In genomic region chr6:33623895-33624381, GRCh38 we compare ENCODE assay signal across 12 cellular contexts. TPM values are rescaled to one million over a fixed set of nuclear protein-coding genes. Genes with fewer than 3 reads are reported as not detected.
DNase-seq lines count a peak whose midpoint lies in the region; ATAC-seq, FAIRE-seq and TF ChIP-seq lines count a peak whose summit lies in the region.
"Had no signal": no experiment of that assay in that cellular context is flagged by ENCODE, and none has a peak within 500 bp of the region (broad histone marks: within the 10 kb centered on the region; RNA-seq: fewer than 3 reads in every experiment).

No MANE protein-coding gene starts in this region.

- H3K9me3 ChIP-seq in HepG2 (ENCODE audit: low read length) (no peaks in the 10 kb centered on the region), right lobe of liver (no peaks in the 10 kb centered on the region)
- H3K9me3 ChIP-seq: heart right ventricle had no signal

- H3K4me2 ChIP-seq in HepG2 (ENCODE audit: low read depth, low read length), result no peak overlapping the region

- 83% methylated on average over 6 of the region's 6 CpGs for WGBS in HepG2 (ENCODE audit: low lambda C conversion rate)
- 76% methylated on average over 6 of the region's 6 CpGs for WGBS in right lobe of liver (ENCODE audit: insufficient coverage, low coverage, low lambda C conversion rate, missing lambda C conversion rate)

- ATAC-seq in HepG2 (no peak), right lobe of liver (no peak), activated B cell treated with CpG ODN at 0.5 μM for 24 hours (ENCODE audit: low read depth) (no peak), GM21723 (IDR thresholded peaks at IDR 0.05; ENCODE audit: unreplicated experiment) (no peak), GM19463 (IDR thresholded peaks at IDR 0.05; ENCODE audit: unreplicated experiment) (no peak), HG03039 (IDR thresholded peaks at IDR 0.05; ENCODE audit: unreplicated experiment) (no peak), GM21526 (IDR thresholded peaks at IDR 0.05; ENCODE audit: low FRiP score, unreplicated experiment) (no peak)
- ATAC-seq: heart right ventricle had no signal

- no TSS peak for BruUV-seq in HepG2 (replicated peaks; lab: Mats Ljungman, UMichigan)

- DNase-seq in HepG2 (ENCODE audit: low spot score) (no peak), right lobe of liver (no peak), activated B cell treated with CpG ODN at 0.5 μM for 24 hours (no peak), kidney tubule cell (ENCODE audit: low spot score) (peak; percentile 70)
- DNase-seq: dorsolateral prefrontal cortex, heart right ventricle, NCI-H446 treated with DMSO at 0.1 percent for 48 hours had no signal

- peaks cover 0 to 15% of the 10 kb centered on the region in 2 experiments; a peak in 3 of 5 replicates for H3K27me3 ChIP-seq in HepG2 (ENCODE audit: control insufficient read depth in 1 of 2, insufficient read depth in 2 of 2, low read length in 2 of 2)
- no peaks in the 10 kb centered on the region for H3K27me3 ChIP-seq in right lobe of liver

- no peak for FAIRE-seq in HepG2 (lab: Jason Lieb, UNC)
- FAIRE-seq: GM18507 had no signal

- H2AFZ ChIP-seq in HepG2 (ENCODE audit: low read length), result no peak overlapping the region

- TF ChIP-seq POLR2A in HepG2 (IDR thresholded peaks at IDR 0.05; ENCODE audit: insufficient read depth in 1 of 2, low read depth in 2 of 2, low read length in 2 of 2) (no peak), right lobe of liver (IDR thresholded peaks at IDR 0.05) (no peak)

- no peak for TF ChIP-seq RAD21 in HepG2 (CRISPR knock-in tag; IDR thresholded peaks at IDR 0.05)

- H3K79me2 ChIP-seq in HepG2 (ENCODE audit: insufficient read depth, low read length), result peaks cover 2% of the 10 kb centered on the region

- H3K4me1 Mint-ChIP-seq in activated B cell treated with CpG ODN at 0.5 μM for 24 hours, result peaks cover 64% of the 10 kb centered on the region

- CTCF ChIA-PET in HepG2 (lab: Yijun Ruan, JAX; ENCODE audit: low intra/inter-chr PET ratio, low total read pairs), result no interaction called here
- CTCF ChIA-PET in activated B cell treated with CpG ODN at 0.5 μM for 24 hours (lab: Charles Lee), result no interaction called here

- H3K4me1 ChIP-seq in HepG2 (ENCODE audit: insufficient read depth, low read length) (peaks cover 47% of the 10 kb centered on the region), right lobe of liver (peaks cover 0 to 11% (median 0%) of the 10 kb centered on the region in 4 donors)

- POLR2A ChIA-PET in HepG2 (lab: Yijun Ruan, JAX), result interaction anchor here (1.1 to 5.1 kb wide), 2 partner anchors 9 to 33 kb away, joined by 3 to 32 read pairs; no protein-coding TSS in a partner anchor
- POLR2A ChIA-PET in activated B cell treated with CpG ODN at 0.5 μM for 24 hours (lab: Charles Lee), result interaction anchor here (2.4 kb wide), 1 partner anchor 87 kb away, joined by 6 read pairs; the partner anchor contains the start of gene UQCC2

- no peaks in the 10 kb centered on the region for H3K36me3 ChIP-seq in HepG2 (replicated peaks in 1 of 2; ENCODE audit: control insufficient read depth in 1 of 2, insufficient read depth in 2 of 2, low read length in 2 of 2)
- no peaks in the 10 kb centered on the region for H3K36me3 ChIP-seq in right lobe of liver

- no peaks in the 10 kb centered on the region; the same call in 1 of the 2 replicates for H4K20me1 ChIP-seq in HepG2 (ENCODE audit: insufficient read depth, low read length)

- TF ChIP-seq CTCF in HepG2 (CRISPR knock-in tag; IDR thresholded peaks at IDR 0.05), result no peak
- TF ChIP-seq CTCF in right lobe of liver (IDR thresholded peaks at IDR 0.05), result no peak
- no peak for TF ChIP-seq CTCF in activated B cell treated with CpG ODN at 0.5 μM for 24 hours (IDR thresholded peaks at IDR 0.05)

- intact Hi-C loops in HepG2 (cut with micrococcal nuclease; ENCODE audit: unreplicated experiment), result no loop called here
- intact Hi-C loops in right lobe of liver (cut with DNase I), result no loop called here
- intact Hi-C loops in activated B cell treated with CpG ODN at 0.5 μM for 24 hours (cut with micrococcal nuclease), result loop anchor here (5.0 kb wide), 1 partner anchor 88 kb away; the partner anchor contains the start of gene UQCC2

- H3K36me3 Mint-ChIP-seq in activated B cell treated with CpG ODN at 0.5 μM for 24 hours (ENCODE audit: low read depth), result peaks cover 18% of the 10 kb centered on the region

- H3K27me3 Mint-ChIP-seq in activated B cell treated with CpG ODN at 0.5 μM for 24 hours, result no peaks in the 10 kb centered on the region

- H3K9me3 Mint-ChIP-seq in activated B cell treated with CpG ODN at 0.5 μM for 24 hours, result no peaks in the 10 kb centered on the region

- TF ChIP-seq EP300 in HepG2 (IDR thresholded peaks at IDR 0.05; ENCODE audit: low read depth in 2 of 2, low read length in 2 of 2), result no peak
- no peak for TF ChIP-seq EP300 in HepG2 (CRISPR knock-in tag; IDR thresholded peaks at IDR 0.05; ENCODE audit: borderline replicate concordance)

- H3K27ac ChIP-seq in HepG2 (ENCODE audit: extremely low read length, insufficient read depth, low read length), result no peak overlapping the region
- H3K27ac ChIP-seq in right lobe of liver, result no peak overlapping the region
- H3K27ac ChIP-seq: dorsolateral prefrontal cortex had no signal

- H3K4me3 ChIP-seq in HepG2 (replicated peaks in 1 of 3; ENCODE audit: insufficient read depth in 1 of 3, low read depth in 2 of 3, low read length in 3 of 3) (no peak overlapping the region), right lobe of liver (no peak overlapping the region)
- H3K4me3 ChIP-seq: dorsolateral prefrontal cortex, heart right ventricle had no signal

- in situ Hi-C loops in HepG2 (cut with HindIII; ENCODE audit: extremely low pct_ligation_motif_present, low pct_unique_long_range_greater_than_20kb), result loop anchor here (5.0 kb wide), 1 partner anchor 37 kb away; no protein-coding TSS in a partner anchor

- peak overlapping the region; percentile 89 for H3K4me3 Mint-ChIP-seq in activated B cell treated with CpG ODN at 0.5 μM for 24 hours

- H3K27ac Mint-ChIP-seq in activated B cell treated with CpG ODN at 0.5 μM for 24 hours, result peak overlapping the region; percentile 53

- H3K9ac ChIP-seq in HepG2 (ENCODE audit: insufficient read depth, low read depth, low read length), result no peak overlapping the region

RNA-seq across cellular contexts. Expression of gene ITPR3, which starts 2.8 kb away (rescaled TPM):
- total RNA-seq in HepG2 (2016; rRNA removed; fragmentation: Illumina TruSeq; extraction: Trizol), result 3.4 and 3.8 TPM in 2 replicates
- 0.30 and 0.44 TPM in 2 replicates for total RNA-seq in HepG2 (2016; cell fraction: cytosol; rRNA removed; fragmentation: Illumina TruSeq; extraction: Trizol; ENCODE audit: low read depth)
- total RNA-seq in HepG2 (2016; cell fraction: insoluble cytoplasmic fraction; rRNA removed; fragmentation: Illumina TruSeq; extraction: Trizol), result 2.6 and 4.1 TPM in 2 replicates
- total RNA-seq in HepG2 (2016; cell fraction: membrane; rRNA removed; fragmentation: Illumina TruSeq; extraction: Trizol), result 1.5 and 1.7 TPM in 2 replicates
- 5.0 and 5.8 TPM in 2 replicates for total RNA-seq in HepG2 (2016; cell fraction: nucleus; rRNA removed; fragmentation: Illumina TruSeq; extraction: Trizol)
- 21.4 and 27.4 TPM in 2 replicates for polyA plus RNA-seq in HepG2 (2011; rRNA removed)
- 11.6 and 15.9 TPM in 2 replicates for polyA plus RNA-seq in HepG2 (2011; cell fraction: cytosol; rRNA removed)
- 175 and 242 TPM in 2 replicates for polyA plus RNA-seq in HepG2 (2011; cell fraction: nucleus; rRNA removed)
- polyA plus RNA-seq in HepG2 (2012), result 10.0 and 18.8 TPM in 2 replicates
- 0.20 and 0.24 TPM in 2 replicates for polyA plus RNA-seq in HepG2 (2016; cell fraction: cytosol; fragmentation: Illumina TruSeq; extraction: Trizol; ENCODE audit: low read depth)
- 1.6 and 2.3 TPM in 2 replicates for polyA plus RNA-seq in HepG2 (2016; cell fraction: insoluble cytoplasmic fraction; fragmentation: Illumina TruSeq; extraction: Trizol; ENCODE audit: low read depth)
- 0.54 and 0.78 TPM in 2 replicates for polyA plus RNA-seq in HepG2 (2016; cell fraction: membrane; fragmentation: Illumina TruSeq; extraction: Trizol; ENCODE audit: low read depth)
- polyA plus RNA-seq in HepG2 (2016; cell fraction: nucleus; fragmentation: Illumina TruSeq; extraction: Trizol; ENCODE audit: insufficient read depth, low read depth), result 11.8 and 13.7 TPM in 2 replicates
- polyA minus RNA-seq in HepG2 (2011; rRNA and poly(A)+ RNA removed; ENCODE audit: low replicate concordance), result 47.0 and 79.8 TPM in 2 replicates
- 20.4 and 20.8 TPM in 2 replicates for polyA minus RNA-seq in HepG2 (2011; cell fraction: cytosol; rRNA and poly(A)+ RNA removed)
- polyA minus RNA-seq in HepG2 (2011; cell fraction: nucleus; rRNA and poly(A)+ RNA removed), result 36.2 and 39.1 TPM in 2 replicates
- total RNA-seq in right lobe of liver, result 1 to 10 TPM in 4 of 6 experiments, under 1 TPM in 2; 0.79 to 3.5 (median 1.6) TPM
- total RNA-seq in activated B cell treated with CpG ODN at 0.5 μM for 24 hours, result 31.7 and 35.5 TPM in 2 replicates

RNA-seq across cellular contexts. Expression of gene BAK1, which starts 43.9 kb away (rescaled TPM):
- total RNA-seq in HepG2 (2016; rRNA removed; fragmentation: Illumina TruSeq; extraction: Trizol), result 23.8 and 25.9 TPM in 2 replicates
- total RNA-seq in HepG2 (2016; cell fraction: cytosol; rRNA removed; fragmentation: Illumina TruSeq; extraction: Trizol; ENCODE audit: low read depth), result 16.2 and 22.7 TPM in 2 replicates
- 24.2 and 26.8 TPM in 2 replicates for total RNA-seq in HepG2 (2016; cell fraction: insoluble cytoplasmic fraction; rRNA removed; fragmentation: Illumina TruSeq; extraction: Trizol)
- 40.6 and 46.1 TPM in 2 replicates for total RNA-seq in HepG2 (2016; cell fraction: membrane; rRNA removed; fragmentation: Illumina TruSeq; extraction: Trizol)
- total RNA-seq in HepG2 (2016; cell fraction: nucleus; rRNA removed; fragmentation: Illumina TruSeq; extraction: Trizol), result 11.2 and 14.0 TPM in 2 replicates
- 15.0 and 22.2 TPM in 2 replicates for polyA plus RNA-seq in HepG2 (2011; rRNA removed)
- polyA plus RNA-seq in HepG2 (2011; cell fraction: cytosol; rRNA removed), result 19.9 and 23.5 TPM in 2 replicates
- polyA plus RNA-seq in HepG2 (2011; cell fraction: nucleus; rRNA removed), result 13.5 and 15.1 TPM in 2 replicates
- polyA plus RNA-seq in HepG2 (2012), result 10.2 and 16.3 TPM in 2 replicates
- polyA plus RNA-seq in HepG2 (2016; cell fraction: cytosol; fragmentation: Illumina TruSeq; extraction: Trizol; ENCODE audit: low read depth), result 21.1 and 27.3 TPM in 2 replicates
- polyA plus RNA-seq in HepG2 (2016; cell fraction: insoluble cytoplasmic fraction; fragmentation: Illumina TruSeq; extraction: Trizol; ENCODE audit: low read depth), result 25.7 and 28.6 TPM in 2 replicates
- 36.0 and 39.7 TPM in 2 replicates for polyA plus RNA-seq in HepG2 (2016; cell fraction: membrane; fragmentation: Illumina TruSeq; extraction: Trizol; ENCODE audit: low read depth)
- polyA plus RNA-seq in HepG2 (2016; cell fraction: nucleus; fragmentation: Illumina TruSeq; extraction: Trizol; ENCODE audit: insufficient read depth, low read depth), result 24.6 and 25.1 TPM in 2 replicates
- polyA minus RNA-seq in HepG2 (2011; rRNA and poly(A)+ RNA removed; ENCODE audit: low replicate concordance), result 38.8 and 50.3 TPM in 2 replicates
- 14.0 and 16.7 TPM in 2 replicates for polyA minus RNA-seq in HepG2 (2011; cell fraction: cytosol; rRNA and poly(A)+ RNA removed)
- polyA minus RNA-seq in HepG2 (2011; cell fraction: nucleus; rRNA and poly(A)+ RNA removed), result 7.6 and 8.2 TPM in 2 replicates
- 10 to 100 TPM in 2 of 6 experiments, 1 to 10 TPM in 4; 4.4 to 11.4 (median 6.5) TPM for total RNA-seq in right lobe of liver
- 29.5 and 29.6 TPM in 2 replicates for total RNA-seq in activated B cell treated with CpG ODN at 0.5 μM for 24 hours
